ENCODE assay signal across 17 cellular contexts in the genomic region with DNA sequence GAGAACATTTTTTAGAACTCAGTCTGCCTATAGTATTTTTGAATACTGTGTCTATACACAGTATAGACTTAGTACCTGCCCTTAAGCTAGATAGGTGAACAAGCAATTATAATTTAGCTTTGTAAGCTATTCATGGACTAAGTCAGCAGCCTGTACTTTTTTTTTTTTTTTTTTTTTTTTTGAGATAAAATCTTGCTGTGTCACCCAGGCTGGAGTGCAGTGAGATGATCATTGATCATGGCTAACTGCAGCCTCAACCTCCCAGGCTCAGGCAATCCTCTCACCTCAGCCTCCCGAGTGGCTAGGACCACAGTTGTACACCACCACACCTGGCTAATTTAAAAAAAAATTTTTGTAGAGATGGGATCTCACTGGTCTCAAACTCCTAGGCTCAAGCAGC. TPM values are rescaled to one million over a fixed set of nuclear protein-coding genes. Genes with fewer than 3 reads are reported as not detected.
DNase-seq lines count a peak whose midpoint lies in the region; ATAC-seq lines count a peak whose summit lies in the region.
"Had no signal": no experiment of that assay in that cellular context is flagged by ENCODE, and none has a peak within 500 bp of the region (broad histone marks: within the 10 kb centered on the region; RNA-seq: fewer than 3 reads in every experiment).

No MANE protein-coding gene starts in this region.

- H3K79me2 ChIP-seq in mesendoderm (ENCODE audit: control insufficient read depth, insufficient read depth, low read length) = peaks cover 63% of the 10 kb centered on the region

- H3K4me1 ChIP-seq in right cardiac atrium (ENCODE audit: control insufficient read depth, insufficient read depth, low read length) (peaks cover 14% of the 10 kb centered on the region), mesendoderm (ENCODE audit: control insufficient read depth, low read depth, low read length) (peaks cover 23% of the 10 kb centered on the region)

- H2BK15ac ChIP-seq in mesendoderm (replicated peaks; ENCODE audit: low read depth) = no peak overlapping the region

- H3K9me3 ChIP-seq in right cardiac atrium (ENCODE audit: control insufficient read depth, low read length) = no peaks in the 10 kb centered on the region

- DNase-seq in right cardiac atrium = no peak
- no peak for DNase-seq in Right ventricle myocardium superior
- DNase-seq in mesendoderm = no peak
- no peak for DNase-seq in effector CD4-positive, alpha-beta T cell
- no peak for DNase-seq in H4 (ENCODE audit: low spot score)
- no peak for DNase-seq in stimulated activated CD4-positive, alpha-beta T cell treated with anti-CD3 and anti-CD28 coated beads, Interleukin-4, amount 100 ng/mL, for 1 hour
- no peak for DNase-seq in NCI-H526 (lab: John Stamatoyannopoulos, UW)
- DNase-seq: CD4-positive, alpha-beta memory T cell; KBM-7; NCI-H1105; NCI-H1694; NCI-H510A; NCI-H774; SHP77 had no signal

- no peak overlapping the region for H3K18ac ChIP-seq in mesendoderm (ENCODE audit: low read length)

- no peak overlapping the region for H4K5ac ChIP-seq in mesendoderm (ENCODE audit: low read length)

- H3K4me3 Mint-ChIP-seq in dendritic cell treated with granulocyte-macrophage colony-stimulating factor and Interleukin-4, amounts not matched to agents 40 ng/mL and 50 ng/mL, for 4 days = no peak overlapping the region

- ATAC-seq in right cardiac atrium (no peak), Right ventricle myocardium superior (ENCODE audit: poor library complexity) (no peak)

- H3K4ac ChIP-seq in mesendoderm (ENCODE audit: low read depth, low read length) = peak overlapping the region; percentile 27

- H3K36me3 Mint-ChIP-seq in dendritic cell treated with granulocyte-macrophage colony-stimulating factor and Interleukin-4, amounts not matched to agents 40 ng/mL and 50 ng/mL, for 4 days (ENCODE audit: low read depth) = peaks cover under 1% of the 10 kb centered on the region
- H3K36me3 Mint-ChIP-seq: CD4-positive, alpha-beta memory T cell had no signal

- H3K4me2 ChIP-seq in mesendoderm (ENCODE audit: low read length) = no peak overlapping the region

- peak overlapping the region; percentile 4 for H3K27ac Mint-ChIP-seq in dendritic cell treated with granulocyte-macrophage colony-stimulating factor and Interleukin-4, amounts not matched to agents 40 ng/mL and 50 ng/mL, for 4 days
- H3K27ac Mint-ChIP-seq: CD4-positive, alpha-beta memory T cell had no signal

- H3K79me1 ChIP-seq in mesendoderm (ENCODE audit: low read length) = peaks cover 12% of the 10 kb centered on the region

- H3K36me3 ChIP-seq in mesendoderm (ENCODE audit: control insufficient read depth, insufficient read depth, low read length) = no peaks in the 10 kb centered on the region
- H3K36me3 ChIP-seq: HAP-1 had no signal

- H2BK5ac ChIP-seq in mesendoderm (ENCODE audit: low read length) = no peak overlapping the region

- no peak overlapping the region for H4K8ac ChIP-seq in mesendoderm (ENCODE audit: low read depth, low read length)

- no peak overlapping the region for H3K56ac ChIP-seq in mesendoderm (ENCODE audit: low read length)

- H3K27me3 ChIP-seq in right cardiac atrium (ENCODE audit: control insufficient read depth, insufficient read depth) (no peaks in the 10 kb centered on the region), mesendoderm (ENCODE audit: insufficient read depth, low read length, poor library complexity) (no peaks in the 10 kb centered on the region)

- H3K27ac ChIP-seq in right cardiac atrium (ENCODE audit: low read length) (peak overlapping the region; percentile 10), mesendoderm (ENCODE audit: low read depth, low read length) (no peak overlapping the region)

- peaks cover 53% of the 10 kb centered on the region for H3K4me1 Mint-ChIP-seq in dendritic cell treated with granulocyte-macrophage colony-stimulating factor and Interleukin-4, amounts not matched to agents 40 ng/mL and 50 ng/mL, for 4 days (ENCODE audit: low read depth)
- H3K4me1 Mint-ChIP-seq: CD4-positive, alpha-beta memory T cell had no signal

- no peak overlapping the region for H3K4me3 ChIP-seq in right cardiac atrium (ENCODE audit: low read length)
- H3K4me3 ChIP-seq in mesendoderm (ENCODE audit: low read length) = no peak overlapping the region
- H3K4me3 ChIP-seq: HAP-1, SK-N-MC had no signal

- intact Hi-C loops in right cardiac atrium (cut with DNase I) (loop anchor here in 1 of 4 donors (10.0 kb wide), 2 partner anchors 45 to 95 kb away; no protein-coding TSS in a partner anchor), Right ventricle myocardium superior (cut with DNase I) (no loop called here)
- intact Hi-C loops in dendritic cell treated with granulocyte-macrophage colony-stimulating factor and Interleukin-4, amounts not matched to agents 40 ng/mL and 50 ng/mL, for 4 days (cut with micrococcal nuclease) = no loop called here

- no peak overlapping the region for H2AK5ac ChIP-seq in mesendoderm (ENCODE audit: low read length)

- no peak overlapping the region for H3K23ac ChIP-seq in mesendoderm (ENCODE audit: low read length)

- no peak overlapping the region for H3K9ac ChIP-seq in mesendoderm (ENCODE audit: low read length)

- H3K9me3 Mint-ChIP-seq in dendritic cell treated with granulocyte-macrophage colony-stimulating factor and Interleukin-4, amounts not matched to agents 40 ng/mL and 50 ng/mL, for 4 days = peaks cover 9% of the 10 kb centered on the region

- 93% methylated on average over 1 of the region's 1 CpG for WGBS in right cardiac atrium
- no CpG with 5 or more reads among the region's 1 CpG for WGBS in mesendoderm (ENCODE audit: extremely low coverage, insufficient coverage, low lambda C conversion rate)

- no peak overlapping the region for H2BK120ac ChIP-seq in mesendoderm (ENCODE audit: low read depth, low read length)

- no peaks in the 10 kb centered on the region for H3K27me3 Mint-ChIP-seq in dendritic cell treated with granulocyte-macrophage colony-stimulating factor and Interleukin-4, amounts not matched to agents 40 ng/mL and 50 ng/mL, for 4 days

RNA-seq across cellular contexts. Expression of gene ITSN1, which starts 17.2 kb away (rescaled TPM):
- total RNA-seq in right cardiac atrium = 10 to 100 TPM; 63.4 to 83.6 (median 70.6) TPM
- polyA plus RNA-seq in right cardiac atrium = 32.8 TPM
- total RNA-seq in Right ventricle myocardium superior = 41.8 TPM
- 44.4 TPM for polyA plus RNA-seq in mesendoderm (2013, experiment 1 of 2)
- 47.3 TPM for polyA plus RNA-seq in mesendoderm (2013, experiment 2 of 2)
- total RNA-seq in H4 (2014; rRNA removed; shearing (Covaris generic)) = 19.7 and 27.4 TPM in 2 replicates

RNA-seq across cellular contexts. Expression of gene CRYZL1, which starts 18.0 kb away (rescaled TPM):
- 10 to 100 TPM; 25.0 to 37.5 (median 32.3) TPM for total RNA-seq in right cardiac atrium
- polyA plus RNA-seq in right cardiac atrium = 26.7 TPM
- total RNA-seq in Right ventricle myocardium superior = 24.7 TPM
- polyA plus RNA-seq in mesendoderm (2013, experiment 1 of 2) = 10.0 TPM
- polyA plus RNA-seq in mesendoderm (2013, experiment 2 of 2) = 9.7 TPM
- 13.6 and 15.8 TPM in 2 replicates for total RNA-seq in H4 (2014; rRNA removed; shearing (Covaris generic))
